1 cellular context compared by ENCODE assay signal in genomic region chr10:63133056-63133786, GRCh38.
TF ChIP-seq lines count a peak whose summit lies in the region.

Gene NRBF2, plus strand, starts transcription at chr10:63133328. Its CDS starts 143 bp downstream, at chr10:63133471.

TF ChIP-seq in K562, 482 proteins besides CTCF, POLR2A, EP300 and RAD21 (continued from another document):
- TF ChIP-seq ZNF512 (tag; IDR thresholded peaks at IDR 0.05), result no peak
- TF ChIP-seq MAX (CRISPR knock-in tag; IDR thresholded peaks at IDR 0.05), result peak; percentile 96
- TF ChIP-seq MLLT1 (IDR thresholded peaks at IDR 0.05), result peak; percentile 40 to 64; a peak in 2 of 4 replicates
- TF ChIP-seq KLF13 (tag; IDR thresholded peaks at IDR 0.05; ENCODE audit: borderline replicate concordance, low read depth), result peak; percentile 99
- peak; percentile 98 for TF ChIP-seq CTCFL (IDR thresholded peaks at IDR 0.05; ENCODE audit: borderline replicate concordance, insufficient read depth, low read depth, low read length, poor library complexity, severe bottlenecking)
- TF ChIP-seq ETS1 (conservative IDR thresholded peaks at IDR 0.05; ENCODE audit: control insufficient read depth, low read depth, low read length), result peak; percentile 87
- TF ChIP-seq ZHX1 (conservative IDR thresholded peaks at IDR 0.05; ENCODE audit: low read length), result peak; percentile 85
- TF ChIP-seq L3MBTL2 (IDR thresholded peaks at IDR 0.05), result peak; percentile 99
- TF ChIP-seq ATF6 (CRISPR knock-in tag; IDR thresholded peaks at IDR 0.05), result peak; percentile 59; the same call in 1 of the 2 replicates
- TF ChIP-seq TAL1 (IDR thresholded peaks at IDR 0.05), result peak; percentile 13; the same call in 1 of the 2 replicates
- peak; percentile 89 for TF ChIP-seq JUN (IDR thresholded peaks at IDR 0.05; ENCODE audit: borderline replicate concordance, low read depth, low read length)
- peak; percentile 83; the same call in 1 of the 2 replicates for TF ChIP-seq JUN (CRISPR knock-in tag; IDR thresholded peaks at IDR 0.05; ENCODE audit: borderline replicate concordance)
- peak; percentile 44; the same call in 1 of the 2 replicates for TF ChIP-seq ZNF431 (CRISPR knock-in tag; IDR thresholded peaks at IDR 0.05)
- peak; percentile 69; the same call in 1 of the 2 replicates for TF ChIP-seq ELF2 (CRISPR knock-in tag; IDR thresholded peaks at IDR 0.05)
- no peak for TF ChIP-seq ZNF280A (IDR thresholded peaks at IDR 0.05; ENCODE audit: low read depth, partially characterized antibody)
- no peak for TF ChIP-seq ILK (tag; IDR thresholded peaks at IDR 0.05; ENCODE audit: borderline replicate concordance, low read depth)
- no peak for TF ChIP-seq HSF4 (CRISPR knock-in tag; IDR thresholded peaks at IDR 0.05; ENCODE audit: borderline replicate concordance)
- peak; percentile 89 for TF ChIP-seq ZBTB12 (CRISPR knock-in tag; IDR thresholded peaks at IDR 0.05)
- TF ChIP-seq HMBOX1 (IDR thresholded peaks at IDR 0.05), result peak; percentile 64; the same call in 1 of the 2 replicates
- TF ChIP-seq KDM5B (IDR thresholded peaks at IDR 0.05; ENCODE audit: insufficient replicate concordance, low read depth, low read length), result peak; percentile 98
- 0 out of 2 replicates have a peak, but pooled peaks have one; percentile 6 for TF ChIP-seq RNF2 (IDR thresholded peaks at IDR 0.05)
- no peak for TF ChIP-seq ZNF133 (CRISPR knock-in tag; IDR thresholded peaks at IDR 0.05)
- TF ChIP-seq HES1 (IDR thresholded peaks at IDR 0.05; ENCODE audit: low read depth), result no peak
- peak; percentile 95 for TF ChIP-seq ARID4B (CRISPR knock-in tag; IDR thresholded peaks at IDR 0.05)
- peak; percentile 82; the same call in 1 of the 2 replicates for TF ChIP-seq MTA3 (IDR thresholded peaks at IDR 0.05; ENCODE audit: borderline replicate concordance)
- peak; percentile 99 for TF ChIP-seq ATF7 (IDR thresholded peaks at IDR 0.05)
- peak; percentile 96 for TF ChIP-seq POLR2B (IDR thresholded peaks at IDR 0.05; ENCODE audit: low read depth, partially characterized antibody)
- TF ChIP-seq POLR2AphosphoS2 (IDR thresholded peaks at IDR 0.05; ENCODE audit: low read length), result peak; percentile 15; the same call in 1 of the 2 replicates
- TF ChIP-seq JUND (IDR thresholded peaks at IDR 0.05; ENCODE audit: borderline replicate concordance, low read depth, low read length), result peak; percentile 92
- peak; percentile 80; the same call in 2 of the 3 replicates for TF ChIP-seq JUND (tag; IDR thresholded peaks at IDR 0.05; ENCODE audit: borderline replicate concordance, low read depth, low read length)
- 0 out of 2 replicates have a peak, but pooled peaks have one; percentile 33 for TF ChIP-seq BCOR (IDR thresholded peaks at IDR 0.05)
- TF ChIP-seq FOXJ2 (tag; IDR thresholded peaks at IDR 0.05), result no peak
